ENCODE assay signal across 15 cellular contexts in the genomic region with DNA sequence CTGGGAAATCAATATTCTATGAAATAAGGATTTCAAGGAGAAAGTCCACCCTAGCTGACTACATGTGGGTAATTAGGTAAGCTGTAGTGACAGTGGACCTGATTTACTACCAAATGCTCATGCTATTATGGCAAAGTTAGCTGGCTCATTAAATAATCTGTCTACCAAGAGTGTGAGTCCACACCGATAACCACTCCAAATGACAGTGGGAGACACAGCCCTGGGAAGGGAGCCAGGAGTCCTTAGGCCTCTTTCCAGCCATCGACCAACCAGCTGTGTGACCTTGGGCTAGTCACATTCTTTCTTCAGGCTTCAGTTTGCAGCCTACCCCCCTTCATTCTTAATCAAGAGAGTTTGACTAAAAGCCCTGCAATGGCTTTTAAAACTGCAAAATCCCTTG. TPM values are rescaled to one million over a fixed set of nuclear protein-coding genes. Genes with fewer than 3 reads are reported as not detected.
"Had no signal": no experiment of that assay in that cellular context is flagged by ENCODE, and none has a peak within 500 bp of the region (broad histone marks: within the 10 kb centered on the region; RNA-seq: fewer than 3 reads in every experiment).

No MANE protein-coding gene starts in this region.

- H3K36me3 Mint-ChIP-seq: activated naive CD8-positive, alpha-beta T cell treated with anti-CD3 and anti-CD28 coated beads, Interleukin-2, amount 10 ng/mL, durations not matched to agents 7 days and 5 days; naive B cell had no signal

- ATAC-seq: gastroesophageal sphincter had no signal

- H3K4me1 Mint-ChIP-seq: activated naive CD8-positive, alpha-beta T cell treated with anti-CD3 and anti-CD28 coated beads, Interleukin-2, amount 10 ng/mL, durations not matched to agents 7 days and 5 days; naive B cell had no signal

- H3K4me3 Mint-ChIP-seq: activated naive CD8-positive, alpha-beta T cell treated with anti-CD3 and anti-CD28 coated beads, Interleukin-2, amount 10 ng/mL, durations not matched to agents 7 days and 5 days; activated T-helper 1 cell treated with anti-CD3 and anti-CD28 coated beads, Interleukin-12 subunit alpha, Interleukin-12 subunit beta, Interleukin-2, Interleukin-4 antibody, amounts not matched to agents 30 ng/mL and 10 ng/mL and 1 ng/mL, durations not matched to agents 14 hours and 24 hours and 36 hours; naive B cell had no signal

- H3K9me3 Mint-ChIP-seq: activated T-helper 1 cell treated with anti-CD3 and anti-CD28 coated beads, Interleukin-12 subunit alpha, Interleukin-12 subunit beta, Interleukin-2, Interleukin-4 antibody, amounts not matched to agents 30 ng/mL and 10 ng/mL and 1 ng/mL, durations not matched to agents 14 hours and 24 hours and 36 hours had no signal

- H3K27ac Mint-ChIP-seq: activated naive CD8-positive, alpha-beta T cell treated with anti-CD3 and anti-CD28 coated beads, Interleukin-2, amount 10 ng/mL, durations not matched to agents 7 days and 5 days; activated T-helper 1 cell treated with anti-CD3 and anti-CD28 coated beads, Interleukin-12 subunit alpha, Interleukin-12 subunit beta, Interleukin-2, Interleukin-4 antibody, amounts not matched to agents 30 ng/mL and 10 ng/mL and 1 ng/mL, durations not matched to agents 14 hours and 24 hours and 36 hours; naive B cell had no signal

- DNase-seq: activated CD4-positive, CD25-positive, alpha-beta regulatory T cell treated with anti-CD3 and anti-CD28 coated beads, Interleukin-2, amount 50 U/mL, for 72 hours; activated naive CD8-positive, alpha-beta T cell treated with anti-CD3 and anti-CD28 coated beads, Interleukin-2, amount 10 ng/mL, durations not matched to agents 7 days and 5 days; aorta; caudate nucleus; erythroblast; heart right ventricle; left cardiac atrium; naive B cell; stimulated activated CD4-positive, alpha-beta T cell treated with anti-CD3 and anti-CD28 coated beads, Interleukin-12 subunit alpha, Interleukin-12 subunit beta, amount 100 ng/mL, for 4 hours; stimulated activated CD4-positive, alpha-beta T cell treated with anti-CD3 and anti-CD28 coated beads, Interleukin-2, amount 100 ng/mL, for 24 hours; T1000 had no signal

RNA-seq across cellular contexts. Expression of a gene that starts 45.7 kb away (rescaled TPM):
- total RNA-seq: activated T-helper 1 cell treated with anti-CD3 and anti-CD28 coated beads, Interleukin-12 subunit alpha, Interleukin-12 subunit beta, Interleukin-2, Interleukin-4 antibody, amounts not matched to agents 30 ng/mL and 10 ng/mL and 1 ng/mL, durations not matched to agents 14 hours and 24 hours and 36 hours; lung microvascular endothelial cell; ureter had no signal
